12 cellular contexts compared by ENCODE assay signal in the genomic region with DNA sequence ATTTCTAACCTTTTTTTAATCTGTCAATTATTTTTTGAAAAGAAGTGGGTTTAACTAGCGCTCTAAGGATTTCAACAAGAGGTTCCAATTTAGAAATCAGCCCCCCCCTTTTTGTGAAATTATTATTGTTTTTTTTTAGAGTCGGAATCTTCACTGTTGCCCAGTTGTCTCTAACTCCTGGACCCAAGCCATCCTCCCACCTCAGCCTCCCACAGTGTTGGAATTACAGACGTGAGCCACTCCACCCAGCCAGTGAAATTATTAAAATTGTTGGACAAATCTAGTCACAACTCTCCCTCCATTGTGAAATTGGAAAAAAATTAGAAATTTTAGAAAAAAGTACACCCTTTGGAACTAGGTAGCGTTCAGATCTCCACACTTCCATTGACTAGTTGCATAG. TPM values are rescaled to one million over a fixed set of nuclear protein-coding genes. Genes with fewer than 3 reads are reported as not detected.
DNase-seq lines count a peak whose midpoint lies in the region; ATAC-seq and TF ChIP-seq lines count a peak whose summit lies in the region.
"Had no signal": no experiment of that assay in that cellular context is flagged by ENCODE, and none has a peak within 500 bp of the region (broad histone marks: within the 10 kb centered on the region; RNA-seq: fewer than 3 reads in every experiment).

No MANE protein-coding gene starts in this region.

- no peaks in the 10 kb centered on the region for H3K36me3 Mint-ChIP-seq in natural killer cell
- H3K36me3 Mint-ChIP-seq in natural killer cell treated with Interleukin-12 subunit alpha and Interleukin-12 subunit beta and Interleukin-15 and Interleukin-18, amount 100 ng/mL, for 72 hours = no peaks in the 10 kb centered on the region
- peaks cover 32% of the 10 kb centered on the region for H3K36me3 Mint-ChIP-seq in activated T-helper 2 cell treated with anti-CD3 and anti-CD28 coated beads, Interferon-gamma antibody, Interleukin-2, Interleukin-4, amounts not matched to agents 10 μg/mL and 5 μg/mL and 100 μg/mL, durations not matched to agents 14 hours and 24 hours and 36 hours (ENCODE audit: low read depth)
- H3K36me3 Mint-ChIP-seq in memory B cell = peaks cover 11% of the 10 kb centered on the region

- H3K36me3 ChIP-seq in vagina = no peaks in the 10 kb centered on the region

- no peak overlapping the region for H3K27ac ChIP-seq in vagina

- no peak for TF ChIP-seq POLR2A in vagina (IDR thresholded peaks at IDR 0.05)

- TF ChIP-seq CTCF in natural killer cell (IDR thresholded peaks at IDR 0.05) (no peak), vagina (IDR thresholded peaks at IDR 0.05) (no peak)

- H3K4me3 Mint-ChIP-seq in natural killer cell (peak overlapping the region; percentile 92), memory B cell (peak overlapping the region; percentile 76)
- H3K4me3 Mint-ChIP-seq in natural killer cell treated with Interleukin-12 subunit alpha and Interleukin-12 subunit beta and Interleukin-15 and Interleukin-18, amount 100 ng/mL, for 72 hours = no peak overlapping the region
- H3K4me3 Mint-ChIP-seq in activated T-helper 2 cell treated with anti-CD3 and anti-CD28 coated beads, Interferon-gamma antibody, Interleukin-2, Interleukin-4, amounts not matched to agents 10 μg/mL and 5 μg/mL and 100 μg/mL, durations not matched to agents 14 hours and 24 hours and 36 hours (ENCODE audit: low read depth) = peak overlapping the region; percentile 31

- ATAC-seq in natural killer cell (no peak), memory B cell (ENCODE audit: low read depth) (no peak), GM21529 (IDR thresholded peaks at IDR 0.05; ENCODE audit: unreplicated experiment) (no peak)
- no peak for ATAC-seq in natural killer cell treated with Interleukin-12 subunit alpha and Interleukin-12 subunit beta and Interleukin-15 and Interleukin-18, amount 100 ng/mL, for 72 hours

- intact Hi-C loops in natural killer cell (cut with micrococcal nuclease) (loop anchor here (5.0 kb wide), 1 partner anchor 199 kb away; no protein-coding TSS in a partner anchor), vagina (cut with DNase I) (no loop called here)
- intact Hi-C loops in activated T-helper 2 cell treated with anti-CD3 and anti-CD28 coated beads, Interferon-gamma antibody, Interleukin-2, Interleukin-4, amounts not matched to agents 10 μg/mL and 5 μg/mL and 100 μg/mL, durations not matched to agents 14 hours and 24 hours and 36 hours (cut with micrococcal nuclease) = no loop called here

- no peaks in the 10 kb centered on the region for H3K9me3 ChIP-seq in vagina

- DNase-seq in natural killer cell = no peak
- DNase-seq in natural killer cell treated with Interleukin-12 subunit alpha and Interleukin-12 subunit beta and Interleukin-15 and Interleukin-18, amount 100 ng/mL, for 72 hours (ENCODE audit: low spot score) = no peak
- DNase-seq in activated T-helper 2 cell treated with anti-CD3 and anti-CD28 coated beads, Interferon-gamma antibody, Interleukin-2, Interleukin-4, amounts not matched to agents 10 μg/mL and 5 μg/mL and 100 μg/mL, durations not matched to agents 14 hours and 24 hours and 36 hours (ENCODE audit: low spot score) = no peak
- no peak for DNase-seq in memory B cell (ENCODE audit: low spot score in 2 of 2)
- no peak for DNase-seq in vagina (ENCODE audit: extremely low spot score in 2 of 2)
- no peak for DNase-seq in foreskin melanocyte
- DNase-seq in activated CD4-positive, CD25-positive, alpha-beta regulatory T cell treated with anti-CD3 and anti-CD28 coated beads, Interleukin-2, amount 50 U/mL, for 72 hours = no peak
- DNase-seq: COR-L47, hypothalamus, small intestine had no signal

- H3K27ac Mint-ChIP-seq in natural killer cell (no peak overlapping the region), memory B cell (peak overlapping the region; percentile 94)
- H3K27ac Mint-ChIP-seq in natural killer cell treated with Interleukin-12 subunit alpha and Interleukin-12 subunit beta and Interleukin-15 and Interleukin-18, amount 100 ng/mL, for 72 hours = no peak overlapping the region
- no peak overlapping the region for H3K27ac Mint-ChIP-seq in activated T-helper 2 cell treated with anti-CD3 and anti-CD28 coated beads, Interferon-gamma antibody, Interleukin-2, Interleukin-4, amounts not matched to agents 10 μg/mL and 5 μg/mL and 100 μg/mL, durations not matched to agents 14 hours and 24 hours and 36 hours

- H3K27me3 ChIP-seq in vagina = no peaks in the 10 kb centered on the region

- peak overlapping the region; percentile 85 to 86 for H3K4me3 ChIP-seq in vagina

- H3K9me3 Mint-ChIP-seq in natural killer cell = no peaks in the 10 kb centered on the region
- no peaks in the 10 kb centered on the region for H3K9me3 Mint-ChIP-seq in natural killer cell treated with Interleukin-12 subunit alpha and Interleukin-12 subunit beta and Interleukin-15 and Interleukin-18, amount 100 ng/mL, for 72 hours
- H3K9me3 Mint-ChIP-seq in activated T-helper 2 cell treated with anti-CD3 and anti-CD28 coated beads, Interferon-gamma antibody, Interleukin-2, Interleukin-4, amounts not matched to agents 10 μg/mL and 5 μg/mL and 100 μg/mL, durations not matched to agents 14 hours and 24 hours and 36 hours = no peaks in the 10 kb centered on the region
- no peaks in the 10 kb centered on the region for H3K9me3 Mint-ChIP-seq in memory B cell
- H3K9me3 Mint-ChIP-seq: mesothelial cell of epicardium had no signal

- H3K4me1 ChIP-seq in vagina = peaks cover 33% of the 10 kb centered on the region

- peaks cover 0 to 5% of the 10 kb centered on the region in 2 donors for H3K27me3 Mint-ChIP-seq in natural killer cell (ENCODE audit: low read depth in 2 of 2)
- peaks cover 0 to 4% of the 10 kb centered on the region in 2 donors for H3K27me3 Mint-ChIP-seq in natural killer cell treated with Interleukin-12 subunit alpha and Interleukin-12 subunit beta and Interleukin-15 and Interleukin-18, amount 100 ng/mL, for 72 hours
- no peaks in the 10 kb centered on the region for H3K27me3 Mint-ChIP-seq in activated T-helper 2 cell treated with anti-CD3 and anti-CD28 coated beads, Interferon-gamma antibody, Interleukin-2, Interleukin-4, amounts not matched to agents 10 μg/mL and 5 μg/mL and 100 μg/mL, durations not matched to agents 14 hours and 24 hours and 36 hours (ENCODE audit: low read depth)
- H3K27me3 Mint-ChIP-seq in memory B cell = no peaks in the 10 kb centered on the region

- H3K4me1 Mint-ChIP-seq in natural killer cell (peaks cover 37 to 38% of the 10 kb centered on the region in 2 donors), memory B cell (peaks cover 48% of the 10 kb centered on the region)
- peaks cover 29 to 34% of the 10 kb centered on the region in 2 donors for H3K4me1 Mint-ChIP-seq in natural killer cell treated with Interleukin-12 subunit alpha and Interleukin-12 subunit beta and Interleukin-15 and Interleukin-18, amount 100 ng/mL, for 72 hours (ENCODE audit: low read depth in 2 of 2)
- H3K4me1 Mint-ChIP-seq in activated T-helper 2 cell treated with anti-CD3 and anti-CD28 coated beads, Interferon-gamma antibody, Interleukin-2, Interleukin-4, amounts not matched to agents 10 μg/mL and 5 μg/mL and 100 μg/mL, durations not matched to agents 14 hours and 24 hours and 36 hours (ENCODE audit: low read depth) = peaks cover 46% of the 10 kb centered on the region

RNA-seq across cellular contexts. Expression of a gene that starts 2.5 kb away (rescaled TPM):
- total RNA-seq in natural killer cell (100 to 1,000 TPM; 573 to 661 (median 647) TPM), vagina (177 TPM)
- 100 to 1,000 TPM; 142 to 176 TPM for total RNA-seq in natural killer cell treated with Interleukin-12 subunit alpha and Interleukin-12 subunit beta and Interleukin-15 and Interleukin-18, amount 100 ng/mL, for 72 hours
- 92.1 and 107 TPM in 2 replicates for total RNA-seq in activated T-helper 2 cell treated with anti-CD3 and anti-CD28 coated beads, Interferon-gamma antibody, Interleukin-2, Interleukin-4, amounts not matched to agents 10 μg/mL and 5 μg/mL and 100 μg/mL, durations not matched to agents 14 hours and 24 hours and 36 hours
